In genomic region chr6:166770216-166771116, GRCh38 we compare ENCODE assay signal across 17 cellular contexts.
DNase-seq lines count a peak whose midpoint lies in the region; ATAC-seq, FAIRE-seq and TF ChIP-seq lines count a peak whose summit lies in the region.
"Had no signal": no experiment of that assay in that cellular context is flagged by ENCODE, and none has a peak within 500 bp of the region (broad histone marks: within the 10 kb centered on the region; RNA-seq: fewer than 3 reads in every experiment).

No MANE protein-coding gene starts in this region.

- DNase-seq in activated CD8-positive, alpha-beta memory T cell treated with anti-CD3 and anti-CD28 coated beads, Interleukin-2, amount 10 ng/mL, durations not matched to agents 7 days and 5 days = peak; percentile 34
- no peak for DNase-seq in activated CD8-positive, alpha-beta memory T cell treated with anti-CD3 and anti-CD28 coated beads, Interleukin-2, amount 50 U/mL, for 4 hours
- DNase-seq in SK-N-SH = peak; percentile 52
- no peak for DNase-seq in fibroblast of the aortic adventitia (ENCODE audit: low read depth)
- no peak for DNase-seq in retinal pigment epithelial cell (ENCODE audit: low read depth)
- DNase-seq in C1 segment of cervical spinal cord (lab: John Stamatoyannopoulos, UW) = no peak
- DNase-seq in SW480 (ENCODE audit: low spot score) = no peak
- DNase-seq in GM12891 (ENCODE audit: insufficient read length, low spot score) = no peak
- DNase-seq: activated CD4-positive, alpha-beta T cell treated with anti-CD3 and anti-CD28 coated beads, Interleukin-2, amount 50 U/mL, for 1 hour; cerebellar nuclear complex; mesenchymal stem cell; psoas muscle; stimulated activated CD4-positive, alpha-beta T cell treated with anti-CD3 and anti-CD28 coated beads, Interleukin-1b, Interleukin-23, amount 100 ng/mL, for 48 hours; T-helper 17 cell; upper lobe of right lung had no signal

- no peak overlapping the region for H3K27ac Mint-ChIP-seq in activated CD8-positive, alpha-beta memory T cell treated with anti-CD3 and anti-CD28 coated beads, Interleukin-2, amount 10 ng/mL, durations not matched to agents 7 days and 5 days
- H3K27ac Mint-ChIP-seq: T-helper 17 cell had no signal

- no peak overlapping the region for H3K4me3 ChIP-seq in SK-N-SH (ENCODE audit: low read depth in 2 of 2, low read length in 1 of 2)
- H3K4me3 ChIP-seq in fibroblast of the aortic adventitia (ENCODE audit: low read depth, low read length) = no peak overlapping the region
- no peak overlapping the region for H3K4me3 ChIP-seq in retinal pigment epithelial cell (ENCODE audit: low read length)
- H3K4me3 ChIP-seq: esophagus muscularis mucosa, psoas muscle, upper lobe of right lung had no signal

- H3K36me3 ChIP-seq in SK-N-SH (replicated peaks in 1 of 2; ENCODE audit: control insufficient read depth in 1 of 2, insufficient read depth in 2 of 2, low read length in 1 of 2) = no peaks in the 10 kb centered on the region
- H3K36me3 ChIP-seq: esophagus muscularis mucosa, upper lobe of right lung had no signal

- TF ChIP-seq RAD21 in SK-N-SH (IDR thresholded peaks at IDR 0.05; ENCODE audit: low read length) = peak; percentile 58

- H3K9ac ChIP-seq in SK-N-SH = no peak overlapping the region

- H4K20me1 ChIP-seq in SK-N-SH (ENCODE audit: insufficient read depth) = no peaks in the 10 kb centered on the region

- H3K27me3 ChIP-seq in SK-N-SH (ENCODE audit: insufficient read depth) = no peaks in the 10 kb centered on the region
- H3K27me3 ChIP-seq: esophagus muscularis mucosa, upper lobe of right lung had no signal

- CTCF ChIA-PET in activated CD8-positive, alpha-beta memory T cell treated with anti-CD3 and anti-CD28 coated beads, Interleukin-2, amount 10 ng/mL, durations not matched to agents 7 days and 5 days (lab: Charles Lee) = interaction anchor here (0.6 to 1.2 kb wide), 2 partner anchors 17 to 368 kb away, joined by 3 to 4 read pairs; no protein-coding TSS in a partner anchor
- CTCF ChIA-PET in SK-N-SH (lab: Yijun Ruan, JAX) = interaction anchor here (0.6 to 3.1 kb wide), 18 partner anchors 11 to 371 kb away, joined by 3 to 16 read pairs (median 4); partner anchors contain the start of gene RPS6KA2

- TF ChIP-seq CTCF in SK-N-SH (IDR thresholded peaks at IDR 0.05) (peak; percentile 34; the same call in 1 of the 2 replicates), fibroblast of the aortic adventitia (IDR thresholded peaks at IDR 0.05; ENCODE audit: insufficient read depth, low read length) (peak; percentile 38), retinal pigment epithelial cell (conservative IDR thresholded peaks at IDR 0.05; ENCODE audit: low read depth, low read length) (peak; percentile 53)

- TF ChIP-seq EP300 in SK-N-SH (IDR thresholded peaks at IDR 0.05; ENCODE audit: borderline replicate concordance in 1 of 2, low read depth in 1 of 2, low read length in 1 of 2) = no peak

- H2AFZ ChIP-seq in SK-N-SH (ENCODE audit: low read depth) = no peak overlapping the region

- H3K9me3 Mint-ChIP-seq in activated CD8-positive, alpha-beta memory T cell treated with anti-CD3 and anti-CD28 coated beads, Interleukin-2, amount 10 ng/mL, durations not matched to agents 7 days and 5 days (ENCODE audit: low read depth) = no peaks in the 10 kb centered on the region

- peaks cover 32% of the 10 kb centered on the region for H3K27me3 Mint-ChIP-seq in activated CD8-positive, alpha-beta memory T cell treated with anti-CD3 and anti-CD28 coated beads, Interleukin-2, amount 10 ng/mL, durations not matched to agents 7 days and 5 days

- FAIRE-seq in GM12891 (lab: Jason Lieb, UNC) = no peak
- FAIRE-seq: H54 had no signal

- TF ChIP-seq POLR2A in GM12891 (IDR thresholded peaks at IDR 0.05; ENCODE audit: low read depth, low read length) = no peak

- H3K79me2 ChIP-seq in SK-N-SH (ENCODE audit: insufficient read depth) = no peaks in the 10 kb centered on the region

- H3K4me2 ChIP-seq in SK-N-SH = no peak overlapping the region

- H3K27ac ChIP-seq in SK-N-SH (ENCODE audit: low read depth in 2 of 2, low read length in 1 of 2) = no peak overlapping the region
- H3K27ac ChIP-seq: esophagus muscularis mucosa, psoas muscle, upper lobe of right lung had no signal

- POLR2A ChIA-PET in SK-N-SH (lab: Yijun Ruan, JAX) = interaction anchor here (0.8 kb wide), 1 partner anchor 309 kb away, joined by 3 read pairs; no protein-coding TSS in a partner anchor

- WGBS in SK-N-SH (ENCODE audit: low lambda C conversion rate) = 75% methylated on average over 19 of the region's 19 CpGs

- no peaks in the 10 kb centered on the region for H3K36me3 Mint-ChIP-seq in activated CD8-positive, alpha-beta memory T cell treated with anti-CD3 and anti-CD28 coated beads, Interleukin-2, amount 10 ng/mL, durations not matched to agents 7 days and 5 days

- no peaks in the 10 kb centered on the region for H3K9me2 ChIP-seq in SK-N-SH

- peaks cover 0 to 2% of the 10 kb centered on the region in 2 experiments; a peak in 1 of 4 replicates for H3K4me1 ChIP-seq in SK-N-SH (ENCODE audit: control insufficient read depth in 1 of 2, insufficient read depth in 2 of 2, low read depth in 1 of 2, low read length in 1 of 2)
- H3K4me1 ChIP-seq: psoas muscle, upper lobe of right lung had no signal

- H3F3A ChIP-seq in SK-N-SH (replicated peaks; ENCODE audit: insufficient read depth) = no peaks in the 10 kb centered on the region

- peaks cover 6% of the 10 kb centered on the region for H3K4me1 Mint-ChIP-seq in activated CD8-positive, alpha-beta memory T cell treated with anti-CD3 and anti-CD28 coated beads, Interleukin-2, amount 10 ng/mL, durations not matched to agents 7 days and 5 days

- no peak for ATAC-seq in activated CD8-positive, alpha-beta memory T cell treated with anti-CD3 and anti-CD28 coated beads, Interleukin-2, amount 10 ng/mL, durations not matched to agents 7 days and 5 days
- ATAC-seq: psoas muscle, T-helper 17 cell, upper lobe of right lung had no signal

- H3K4me3 Mint-ChIP-seq in activated CD8-positive, alpha-beta memory T cell treated with anti-CD3 and anti-CD28 coated beads, Interleukin-2, amount 10 ng/mL, durations not matched to agents 7 days and 5 days = no peak overlapping the region
- H3K4me3 Mint-ChIP-seq: T-helper 17 cell had no signal

- no peaks in the 10 kb centered on the region for H3K9me3 ChIP-seq in SK-N-SH
- H3K9me3 ChIP-seq: esophagus muscularis mucosa, psoas muscle, upper lobe of right lung had no signal

TF ChIP-seq in SK-N-SH, 30 proteins besides CTCF, POLR2A, EP300 and RAD21:
- no peak for TF ChIP-seq FOXJ3 (CRISPR knock-in tag; IDR thresholded peaks at IDR 0.05)
- no peak for TF ChIP-seq RXRA (IDR thresholded peaks at IDR 0.05; ENCODE audit: borderline replicate concordance, low read depth)
- peak; percentile 40; the same call in 1 of the 2 replicates for TF ChIP-seq SMC3 (IDR thresholded peaks at IDR 0.05; ENCODE audit: low read depth, low read length)
TF ChIP-seq in SK-N-SH: peak in this region for 1.

TF ChIP-seq in GM12891, 5 proteins besides CTCF, POLR2A, EP300 and RAD21:
- TF ChIP-seq TAF1 (IDR thresholded peaks at IDR 0.05; ENCODE audit: low read depth, low read length) (no peak), POU2F2 (IDR thresholded peaks at IDR 0.05; ENCODE audit: low read depth, low read length) (no peak), SPI1 (IDR thresholded peaks at IDR 0.05; ENCODE audit: low read depth, low read length) (no peak), POLR2AphosphoS5 (IDR thresholded peaks at IDR 0.05; ENCODE audit: low read depth, low read length) (no peak), PAX5 (IDR thresholded peaks at IDR 0.05; ENCODE audit: insufficient read depth, low read length, severe bottlenecking) (no peak)

Comparison
In these comparisons a context has a peak if more than half of its experiments do, and no peak if none do; other contexts are left out.
1. DNase-seq: peak in activated CD8-positive, alpha-beta memory T cell treated with anti-CD3 and anti-CD28 coated beads, Interleukin-2, amount 10 ng/mL, durations not matched to agents 7 days and 5 days (single experiment) and SK-N-SH (single experiment); none in activated CD8-positive, alpha-beta memory T cell treated with anti-CD3 and anti-CD28 coated beads, Interleukin-2, amount 50 U/mL, for 4 hours (single experiment), fibroblast of the aortic adventitia (single experiment), retinal pigment epithelial cell (single experiment), C1 segment of cervical spinal cord (0 of 14), SW480 (single experiment) and GM12891 (single experiment).
2. Peak in every context shown above with its lines, with median percentiles within 50 percentile points of each other: CTCF ChIP-seq.